Comparison of ENCODE assay signal across 8 cellular contexts in the genomic region with DNA sequence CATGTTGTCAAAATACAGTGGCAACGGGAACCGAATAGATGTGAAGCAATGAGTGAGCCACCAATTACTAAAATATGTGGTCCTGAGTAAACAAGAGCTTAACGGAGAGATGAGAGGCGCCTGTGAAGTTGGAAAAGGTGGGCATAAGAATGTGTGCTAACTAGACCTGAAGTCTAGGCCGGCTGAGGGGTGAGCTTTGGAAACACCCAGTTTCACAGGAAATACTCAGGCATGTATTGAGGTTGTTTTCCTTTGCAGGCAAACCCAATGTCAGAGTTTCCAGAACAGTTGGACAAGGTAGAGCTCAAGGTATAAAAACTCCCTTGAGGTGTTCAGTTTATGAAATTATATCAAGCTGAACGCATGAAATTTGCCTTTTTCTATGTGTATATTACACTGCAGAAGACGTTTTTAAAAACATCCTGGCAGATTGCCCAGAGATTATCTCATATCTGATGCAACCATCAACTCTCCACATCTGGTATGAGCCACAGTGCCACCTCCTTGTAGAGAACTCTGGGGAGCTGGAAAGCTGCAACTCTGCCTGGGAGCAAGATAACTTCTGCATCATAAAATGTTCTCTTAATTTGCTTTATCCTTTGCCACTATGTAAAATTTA. TPM values are rescaled to one million over a fixed set of nuclear protein-coding genes. Genes with fewer than 3 reads are reported as not detected.
DNase-seq lines count a peak whose midpoint lies in the region; ATAC-seq and TF ChIP-seq lines count a peak whose summit lies in the region.

No MANE protein-coding gene starts in this region.

- intact Hi-C loops in prostate gland (cut with DNase I), result no loop called here

- H3K9me3 ChIP-seq in SK-N-MC (ENCODE audit: low read depth, low read length) (no peaks in the 10 kb centered on the region), prostate gland (no peaks in the 10 kb centered on the region)

- TF ChIP-seq POLR2A in prostate gland (IDR thresholded peaks at IDR 0.05), result no peak

- H3K4me1 ChIP-seq in KMS-11 (ENCODE audit: low read depth, poor library complexity, severe bottlenecking) (peaks cover 38% of the 10 kb centered on the region), prostate gland (replicated peaks) (no peaks in the 10 kb centered on the region)

- in situ Hi-C loops in GM13977 (cut with MboI; ENCODE audit: low pct_unique_long_range_greater_than_20kb, low sequenced_read_pairs, unreplicated experiment), result no loop called here

- H3K27me3 ChIP-seq in KMS-11 (ENCODE audit: insufficient read depth, low read depth), result no peaks in the 10 kb centered on the region
- no peaks in the 10 kb centered on the region for H3K27me3 ChIP-seq in prostate gland (replicated peaks; ENCODE audit: insufficient read depth)

- ATAC-seq in HG02678 (IDR thresholded peaks at IDR 0.05; ENCODE audit: unreplicated experiment), result no peak

- DNase-seq in DMS53 (lab: John Stamatoyannopoulos, UW), result peak; percentile 86
- DNase-seq in SK-N-MC (ENCODE audit: low read depth, low spot score), result peak; percentile 98
- DNase-seq in globus pallidus (ENCODE audit: low spot score), result peak; percentile 16
- DNase-seq in prostate gland (ENCODE audit: low spot score), result no peak
- DNase-seq in effector CD8-positive, alpha-beta T cell (lab: John Stamatoyannopoulos, UW), result no peak
- no peak for DNase-seq in GM13977 (ENCODE audit: low spot score)

- no peak overlapping the region for H3K4me3 ChIP-seq in KMS-11 (IDR thresholded peaks at IDR 0.05; ENCODE audit: insufficient read depth, low read depth, low read length)
- H3K4me3 ChIP-seq in SK-N-MC, result peak overlapping the region; percentile 74
- no peak overlapping the region for H3K4me3 ChIP-seq in prostate gland

- TF ChIP-seq CTCF in KMS-11 (conservative IDR thresholded peaks at IDR 0.05; ENCODE audit: low read depth, low read length) (no peak), prostate gland (IDR thresholded peaks at IDR 0.05) (no peak), GM13977 (IDR thresholded peaks at IDR 0.05; ENCODE audit: extremely low read depth, insufficient read depth, missing control alignments) (no peak)

- H2AFZ ChIP-seq in KMS-11 (ENCODE audit: low read depth), result peak overlapping the region; percentile 67

- H3K79me2 ChIP-seq in KMS-11 (ENCODE audit: insufficient read depth, low read depth), result peaks cover 6% of the 10 kb centered on the region; the same call in 1 of the 2 replicates

- H4K20me1 ChIP-seq in KMS-11 (ENCODE audit: insufficient read depth), result no peaks in the 10 kb centered on the region

- WGBS in prostate gland, result 40% methylated on average over 7 of the region's 7 CpGs

- no peaks in the 10 kb centered on the region for H3K36me3 ChIP-seq in KMS-11 (ENCODE audit: insufficient read depth)
- no peaks in the 10 kb centered on the region for H3K36me3 ChIP-seq in SK-N-MC (ENCODE audit: insufficient read depth, low read length)
- no peaks in the 10 kb centered on the region for H3K36me3 ChIP-seq in prostate gland

- peak overlapping the region; percentile 70 for H3K4me2 ChIP-seq in KMS-11

- H3K27ac ChIP-seq in KMS-11, result peak overlapping the region; percentile 39
- H3K27ac ChIP-seq in SK-N-MC, result peak overlapping the region; percentile 97
- no peak overlapping the region for H3K27ac ChIP-seq in prostate gland

- H3K9ac ChIP-seq in KMS-11 (peak overlapping the region; percentile 19; the same call in 1 of the 2 replicates), SK-N-MC (ENCODE audit: insufficient read length) (peak overlapping the region; percentile 65)

RNA-seq across cellular contexts. Expression of gene WDSUB1, which starts 3.9 kb away (rescaled TPM):
- 10 to 100 TPM; 10.4 to 10.8 TPM for total RNA-seq in prostate gland

Comparison
In these comparisons a context has a peak if more than half of its experiments do, and no peak if none do; other contexts are left out.
1. DNase-seq: peak in DMS53 (single experiment), SK-N-MC (single experiment) and globus pallidus (single experiment); none in prostate gland (single experiment), effector CD8-positive, alpha-beta T cell (single experiment) and GM13977 (single experiment).
2. H3K27ac ChIP-seq: peak in KMS-11 (single experiment) and SK-N-MC (single experiment); none in prostate gland (0 of 2).